In the genomic region with DNA sequence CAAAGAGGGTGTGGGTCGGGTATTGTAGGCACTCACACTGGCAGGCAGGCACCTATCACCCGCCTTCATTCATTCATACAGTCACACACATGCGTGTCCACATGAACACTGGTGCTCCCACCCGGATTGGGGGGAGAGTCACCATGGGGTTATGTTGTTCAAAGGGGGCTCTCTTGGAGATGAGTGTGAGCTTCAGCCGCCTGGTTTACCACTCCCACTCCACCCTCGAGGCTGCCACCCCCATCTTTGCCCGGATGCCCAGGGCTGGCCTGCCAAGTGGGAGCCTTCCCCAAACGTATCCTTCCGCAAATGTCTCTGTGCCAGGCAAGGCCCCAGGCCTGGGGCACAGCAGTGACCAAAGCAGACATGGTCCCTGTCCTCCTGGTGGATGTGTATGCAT, we compare ENCODE assay signal across 1 cellular context.
TF ChIP-seq lines count a peak whose summit lies in the region.

No MANE protein-coding gene starts in this region.

TF ChIP-seq in H1, 55 proteins besides CTCF, POLR2A, EP300 and RAD21:
- no peak for TF ChIP-seq MAFK (IDR thresholded peaks at IDR 0.05; ENCODE audit: low read depth, low read length)
- no peak for TF ChIP-seq SP1 (IDR thresholded peaks at IDR 0.05; ENCODE audit: low read depth, low read length)
- no peak for TF ChIP-seq CTBP2 (IDR thresholded peaks at IDR 0.05; ENCODE audit: borderline replicate concordance, insufficient read depth, insufficient read length, low read length)
- TF ChIP-seq TCF12 (IDR thresholded peaks at IDR 0.05; ENCODE audit: low read depth, low read length), result no peak
- TF ChIP-seq RXRA (IDR thresholded peaks at IDR 0.05; ENCODE audit: insufficient read depth, low read depth, low read length), result no peak
- no peak for TF ChIP-seq GABPA (IDR thresholded peaks at IDR 0.05; ENCODE audit: borderline replicate concordance, insufficient read depth, low read length)
- TF ChIP-seq, protein P1, sequence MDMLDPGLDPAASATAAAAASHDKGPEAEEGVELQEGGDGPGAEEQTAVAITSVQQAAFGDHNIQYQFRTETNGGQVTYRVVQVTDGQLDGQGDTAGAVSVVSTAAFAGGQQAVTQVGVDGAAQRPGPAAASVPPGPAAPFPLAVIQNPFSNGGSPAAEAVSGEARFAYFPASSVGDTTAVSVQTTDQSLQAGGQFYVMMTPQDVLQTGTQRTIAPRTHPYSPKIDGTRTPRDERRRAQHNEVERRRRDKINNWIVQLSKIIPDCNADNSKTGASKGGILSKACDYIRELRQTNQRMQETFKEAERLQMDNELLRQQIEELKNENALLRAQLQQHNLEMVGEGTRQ (IDR thresholded peaks at IDR 0.05; ENCODE audit: low read length), result no peak
- TF ChIP-seq BCL11A (IDR thresholded peaks at IDR 0.05; ENCODE audit: low read depth in 2 of 2, low read length in 2 of 2), result no peak
- TF ChIP-seq CHD2 (IDR thresholded peaks at IDR 0.05; ENCODE audit: low read length), result no peak
- no peak for TF ChIP-seq EZH2 (IDR thresholded peaks at IDR 0.05; ENCODE audit: low read depth, low read length, severe bottlenecking)
- TF ChIP-seq JUN (IDR thresholded peaks at IDR 0.05; ENCODE audit: low read depth, low read length), result no peak
- no peak for TF ChIP-seq SIRT6 (IDR thresholded peaks at IDR 0.05; ENCODE audit: low read length)
- TF ChIP-seq SIX5 (IDR thresholded peaks at IDR 0.05; ENCODE audit: low read depth, low read length), result no peak
- TF ChIP-seq TEAD4 (IDR thresholded peaks at IDR 0.05; ENCODE audit: low read depth, low read length), result no peak
- no peak for TF ChIP-seq YY1 (IDR thresholded peaks at IDR 0.05; ENCODE audit: low read depth, low read length)
